ENCODE assay signal across 18 cellular contexts in the genomic region with DNA sequence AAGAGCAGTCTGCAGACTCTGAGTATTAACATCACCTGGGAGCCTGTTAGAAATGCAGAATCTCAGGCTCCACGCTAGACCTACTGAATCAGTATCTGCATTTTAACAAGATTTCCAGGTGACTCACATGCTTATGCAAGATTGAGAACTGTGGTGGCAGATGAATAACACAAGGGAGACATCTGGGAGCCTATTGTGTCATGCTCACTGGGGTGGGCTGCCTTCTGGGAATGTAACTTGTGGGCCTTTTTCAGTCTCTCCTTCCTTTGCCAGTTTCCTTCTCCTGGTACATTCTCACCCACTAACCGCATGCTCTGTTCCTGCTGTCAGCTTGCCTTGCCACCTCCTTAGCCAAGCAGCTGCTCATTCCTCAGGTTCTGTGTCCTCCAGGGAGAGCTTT.
DNase-seq lines count a peak whose midpoint lies in the region; ATAC-seq lines count a peak whose summit lies in the region.
"Had no signal": no experiment of that assay in that cellular context is flagged by ENCODE, and none has a peak within 500 bp of the region (broad histone marks: within the 10 kb centered on the region; RNA-seq: fewer than 3 reads in every experiment).

No MANE protein-coding gene starts in this region.

- H3K79me2 ChIP-seq in mesendoderm (ENCODE audit: control insufficient read depth, insufficient read depth, low read length): no peaks in the 10 kb centered on the region

- in situ Hi-C loops in G401 (cut with HindIII; ENCODE audit: low sequenced_read_pairs): no loop called here

- no peak overlapping the region for H4K8ac ChIP-seq in mesendoderm (ENCODE audit: low read depth, low read length)

- H3K4me2 ChIP-seq in mesendoderm (ENCODE audit: low read length): no peak overlapping the region

- peak; percentile 47 for DNase-seq in G401 (ENCODE audit: low spot score)
- DNase-seq in NCI-H2171 treated with DMSO at 0.1 percent for 48 hours (lab: John Stamatoyannopoulos, UW): peak; percentile 69
- peak; percentile 29 for DNase-seq in epidermal melanocyte (ENCODE audit: insufficient read length, low spot score)
- peak; percentile 78 for DNase-seq in mesendoderm
- DNase-seq in NCI-H2227 treated with DMSO at 0.1 percent for 48 hours (lab: John Stamatoyannopoulos, UW): no peak
- DNase-seq in activated CD4-positive, alpha-beta memory T cell treated with anti-CD3 and anti-CD28 coated beads, Interleukin-2, amount 10 ng/mL, durations not matched to agents 7 days and 5 days: no peak
- DNase-seq: activated naive CD4-positive, alpha-beta T cell; aorta; left lung; NCI-H187 treated with DMSO at 0.1 percent for 48 hours; NCI-H446 treated with DMSO at 0.1 percent for 48 hours; Right ventricle myocardium superior; stimulated activated naive CD8-positive, alpha-beta T cell treated with anti-CD3 and anti-CD28 coated beads, Interleukin-15, Interleukin-2, amounts not matched to agents 100 U/mL and 50 U/mL, for 24 hours; T-cell had no signal

- CTCF ChIA-PET in activated CD4-positive, alpha-beta memory T cell treated with anti-CD3 and anti-CD28 coated beads, Interleukin-2, amount 10 ng/mL, durations not matched to agents 7 days and 5 days (lab: Charles Lee): no interaction called here

- H2BK120ac ChIP-seq in mesendoderm (ENCODE audit: low read depth, low read length): no peak overlapping the region

- no peak overlapping the region for H3K9ac ChIP-seq in mesendoderm (ENCODE audit: low read length)

- no peak overlapping the region for H2AK5ac ChIP-seq in mesendoderm (ENCODE audit: low read length)

- no peaks in the 10 kb centered on the region for H3K79me1 ChIP-seq in mesendoderm (ENCODE audit: low read length)

- H3K36me3 ChIP-seq in mesendoderm (ENCODE audit: control insufficient read depth, insufficient read depth, low read length): no peaks in the 10 kb centered on the region
- H3K36me3 ChIP-seq: left lung had no signal

- no peak overlapping the region for H3K56ac ChIP-seq in mesendoderm (ENCODE audit: low read length)

- no peak overlapping the region for H3K4ac ChIP-seq in mesendoderm (ENCODE audit: low read depth, low read length)

- no peak overlapping the region for H3K27ac ChIP-seq in mesendoderm (ENCODE audit: low read depth, low read length)
- H3K27ac ChIP-seq: left lung had no signal

- H3K9me3 Mint-ChIP-seq in activated CD4-positive, alpha-beta memory T cell treated with anti-CD3 and anti-CD28 coated beads, Interleukin-2, amount 10 ng/mL, durations not matched to agents 7 days and 5 days: no peaks in the 10 kb centered on the region
- H3K9me3 Mint-ChIP-seq: T-cell had no signal

- H3K4me3 ChIP-seq in mesendoderm (ENCODE audit: low read length): no peak overlapping the region
- H3K4me3 ChIP-seq: left lung had no signal

- no peaks in the 10 kb centered on the region for H3K36me3 Mint-ChIP-seq in activated CD4-positive, alpha-beta memory T cell treated with anti-CD3 and anti-CD28 coated beads, Interleukin-2, amount 10 ng/mL, durations not matched to agents 7 days and 5 days (ENCODE audit: low read depth)
- H3K36me3 Mint-ChIP-seq: T-cell had no signal

- H3K4me1 Mint-ChIP-seq in activated CD4-positive, alpha-beta memory T cell treated with anti-CD3 and anti-CD28 coated beads, Interleukin-2, amount 10 ng/mL, durations not matched to agents 7 days and 5 days: no peaks in the 10 kb centered on the region
- H3K4me1 Mint-ChIP-seq: T-cell had no signal

- POLR2A ChIA-PET in activated CD4-positive, alpha-beta memory T cell treated with anti-CD3 and anti-CD28 coated beads, Interleukin-2, amount 10 ng/mL, durations not matched to agents 7 days and 5 days (lab: Charles Lee): no interaction called here

- no peak overlapping the region for H3K18ac ChIP-seq in mesendoderm (ENCODE audit: low read length)

- H3K27me3 Mint-ChIP-seq in activated CD4-positive, alpha-beta memory T cell treated with anti-CD3 and anti-CD28 coated beads, Interleukin-2, amount 10 ng/mL, durations not matched to agents 7 days and 5 days: no peaks in the 10 kb centered on the region

- no peak overlapping the region for H4K5ac ChIP-seq in mesendoderm (ENCODE audit: low read length)

- no peak overlapping the region for H2BK5ac ChIP-seq in mesendoderm (ENCODE audit: low read length)

- WGBS in mesendoderm (ENCODE audit: extremely low coverage, insufficient coverage, low lambda C conversion rate): no CpG with 5 or more reads among the region's 2 CpGs

- H3K4me1 ChIP-seq in mesendoderm (ENCODE audit: control insufficient read depth, low read depth, low read length): peaks cover 5% of the 10 kb centered on the region
- H3K4me1 ChIP-seq: left lung had no signal

- no peak overlapping the region for H3K23ac ChIP-seq in mesendoderm (ENCODE audit: low read length)

- H3K27me3 ChIP-seq in mesendoderm (ENCODE audit: insufficient read depth, low read length, poor library complexity): no peaks in the 10 kb centered on the region
- H3K27me3 ChIP-seq: left lung had no signal

- ATAC-seq in HG02759 (IDR thresholded peaks at IDR 0.05; ENCODE audit: unreplicated experiment) (no peak), HG03520 (IDR thresholded peaks at IDR 0.05; ENCODE audit: unreplicated experiment) (no peak)
- ATAC-seq: HCT116; left lung; sciatic nerve; stimulated activated naive CD8-positive, alpha-beta T cell treated with anti-CD3 and anti-CD28 coated beads, Interleukin-15, Interleukin-2, amounts not matched to agents 100 U/mL and 50 U/mL, for 24 hours; T-cell had no signal

- H2BK15ac ChIP-seq in mesendoderm (replicated peaks; ENCODE audit: low read depth): no peak overlapping the region

- no peak overlapping the region for H3K4me3 Mint-ChIP-seq in activated CD4-positive, alpha-beta memory T cell treated with anti-CD3 and anti-CD28 coated beads, Interleukin-2, amount 10 ng/mL, durations not matched to agents 7 days and 5 days
- H3K4me3 Mint-ChIP-seq: T-cell had no signal

- H3K27ac Mint-ChIP-seq in activated CD4-positive, alpha-beta memory T cell treated with anti-CD3 and anti-CD28 coated beads, Interleukin-2, amount 10 ng/mL, durations not matched to agents 7 days and 5 days: no peak overlapping the region
- H3K27ac Mint-ChIP-seq: T-cell had no signal

Comparison
In these comparisons a context has a peak if more than half of its experiments do, and no peak if none do; other contexts are left out.
1. DNase-seq: peak in G401 (single experiment), NCI-H2171 treated with DMSO at 0.1 percent for 48 hours (single experiment), epidermal melanocyte (single experiment) and mesendoderm (single experiment); none in NCI-H2227 treated with DMSO at 0.1 percent for 48 hours (single experiment) and activated CD4-positive, alpha-beta memory T cell treated with anti-CD3 and anti-CD28 coated beads, Interleukin-2, amount 10 ng/mL, durations not matched to agents 7 days and 5 days (single experiment).